ENCODE assay signal across 2 cellular contexts in the genomic region with DNA sequence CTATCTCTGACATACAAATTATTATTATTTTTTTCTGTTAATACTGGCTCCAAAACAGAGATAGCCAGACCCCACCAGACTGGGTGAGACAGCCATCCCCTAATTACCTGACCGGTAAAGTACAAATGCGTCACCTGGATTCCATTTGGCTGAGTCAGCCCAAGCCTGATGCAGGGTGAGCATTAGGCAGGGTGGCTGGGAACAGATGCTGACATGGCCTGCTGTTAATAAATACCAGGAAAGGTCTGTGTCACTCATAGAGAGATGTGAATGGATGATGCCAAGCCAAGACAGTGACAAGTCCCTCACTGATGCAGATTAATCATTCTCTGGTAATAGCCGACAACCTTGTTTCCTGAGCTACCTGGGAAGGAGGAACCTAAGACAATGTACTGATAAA.
A peak's percentile ranks its signal among the peaks of the same experiment; 100 is the strongest.
TF ChIP-seq lines count a peak whose summit lies in the region.

No MANE protein-coding gene starts in this region.

TF ChIP-seq in H1, 55 proteins besides CTCF, POLR2A, EP300 and RAD21:
- TF ChIP-seq JUND (IDR thresholded peaks at IDR 0.05; ENCODE audit: low read length): peak; percentile 93
- TF ChIP-seq JUN (IDR thresholded peaks at IDR 0.05; ENCODE audit: low read depth, low read length): 0 out of 2 replicates have a peak, but pooled peaks have one; percentile 55
- peak; percentile 54; the same call in 1 of the 2 replicates for TF ChIP-seq BACH1 (IDR thresholded peaks at IDR 0.05; ENCODE audit: low read length)
- TF ChIP-seq NANOG (IDR thresholded peaks at IDR 0.05; ENCODE audit: insufficient read depth, low read depth, low read length, poor library complexity, severe bottlenecking): no peak

TF ChIP-seq in HepG2, 621 proteins besides CTCF, POLR2A, EP300 and RAD21:
- TF ChIP-seq GATAD2A (CRISPR knock-in tag; IDR thresholded peaks at IDR 0.05) (no peak), FOSL2 (CRISPR knock-in tag; IDR thresholded peaks at IDR 0.05) (0 out of 2 replicates have a peak, but pooled peaks have one; percentile 24), SOX5 (CRISPR knock-in tag; IDR thresholded peaks at IDR 0.05; ENCODE audit: borderline replicate concordance) (no peak), ZNF468 (CRISPR knock-in tag; IDR thresholded peaks at IDR 0.05) (no peak), ZNF704 (CRISPR knock-in tag; IDR thresholded peaks at IDR 0.05; ENCODE audit: borderline replicate concordance) (no peak), CEBPG (CRISPR knock-in tag; IDR thresholded peaks at IDR 0.05) (no peak)
- TF ChIP-seq, protein P1, sequence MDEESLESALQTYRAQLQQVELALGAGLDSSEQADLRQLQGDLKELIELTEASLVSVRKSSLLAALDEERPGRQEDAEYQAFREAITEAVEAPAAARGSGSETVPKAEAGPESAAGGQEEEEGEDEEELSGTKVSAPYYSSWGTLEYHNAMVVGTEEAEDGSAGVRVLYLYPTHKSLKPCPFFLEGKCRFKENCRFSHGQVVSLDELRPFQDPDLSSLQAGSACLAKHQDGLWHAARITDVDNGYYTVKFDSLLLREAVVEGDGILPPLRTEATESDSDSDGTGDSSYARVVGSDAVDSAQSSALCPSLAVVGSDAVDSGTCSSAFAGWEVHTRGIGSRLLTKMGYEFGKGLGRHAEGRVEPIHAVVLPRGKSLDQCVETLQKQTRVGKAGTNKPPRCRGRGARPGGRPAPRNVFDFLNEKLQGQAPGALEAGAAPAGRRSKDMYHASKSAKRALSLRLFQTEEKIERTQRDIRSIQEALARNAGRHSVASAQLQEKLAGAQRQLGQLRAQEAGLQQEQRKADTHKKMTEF (CRISPR knock-in tag; IDR thresholded peaks at IDR 0.05): no peak
- TF ChIP-seq, protein P2, sequence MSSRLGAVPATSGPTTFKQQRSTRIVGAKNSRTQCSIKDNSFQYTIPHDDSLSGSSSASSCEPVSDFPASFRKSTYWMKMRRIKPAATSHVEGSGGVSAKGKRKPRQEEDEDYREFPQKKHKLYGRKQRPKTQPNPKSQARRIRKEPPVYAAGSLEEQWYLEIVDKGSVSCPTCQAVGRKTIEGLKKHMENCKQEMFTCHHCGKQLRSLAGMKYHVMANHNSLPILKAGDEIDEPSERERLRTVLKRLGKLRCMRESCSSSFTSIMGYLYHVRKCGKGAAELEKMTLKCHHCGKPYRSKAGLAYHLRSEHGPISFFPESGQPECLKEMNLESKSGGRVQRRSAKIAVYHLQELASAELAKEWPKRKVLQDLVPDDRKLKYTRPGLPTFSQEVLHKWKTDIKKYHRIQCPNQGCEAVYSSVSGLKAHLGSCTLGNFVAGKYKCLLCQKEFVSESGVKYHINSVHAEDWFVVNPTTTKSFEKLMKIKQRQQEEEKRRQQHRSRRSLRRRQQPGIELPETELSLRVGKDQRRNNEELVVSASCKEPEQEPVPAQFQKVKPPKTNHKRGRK (CRISPR knock-in tag; IDR thresholded peaks at IDR 0.05): no peak
TF ChIP-seq in HepG2: peak in this region for 1.
